In the genomic region with DNA sequence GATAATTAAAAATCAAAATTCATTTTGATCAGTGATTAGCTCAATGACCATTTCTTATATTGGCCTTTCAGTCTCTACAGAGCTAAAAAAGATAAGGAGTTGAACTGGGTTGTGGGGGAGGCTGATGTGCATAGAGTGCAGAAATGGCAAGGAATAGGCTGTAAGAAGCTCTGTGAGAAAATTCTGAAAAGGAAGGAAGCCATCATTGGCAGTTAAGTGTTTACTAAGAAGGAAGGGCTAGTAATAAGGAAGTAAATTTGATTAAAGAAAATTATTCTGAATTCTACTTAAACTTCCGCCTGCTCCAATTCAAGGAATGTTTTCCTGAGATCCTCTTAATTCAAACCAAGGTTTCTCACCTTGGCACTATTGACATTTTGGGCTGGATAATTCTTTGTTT, we compare ENCODE assay signal across 19 cellular contexts.
"Had no signal": no experiment of that assay in that cellular context is flagged by ENCODE, and none has a peak within 500 bp of the region (broad histone marks: within the 10 kb centered on the region; RNA-seq: fewer than 3 reads in every experiment).

No MANE protein-coding gene starts in this region.

- H3K4me1 ChIP-seq: psoas muscle, sigmoid colon, spleen, testis, tibial artery, upper lobe of left lung had no signal

- H3K9me3 Mint-ChIP-seq: mesothelial cell of epicardium, nephron progenitor cell had no signal

- H3K4me3 Mint-ChIP-seq: mesothelial cell of epicardium; naive thymus-derived CD4-positive, alpha-beta T cell; nephron progenitor cell; stimulated activated memory B cell treated with anti-CD40 and anti-IgM and Interleukin-4, amounts not matched to agents 10 μg/mL and 1 μg/mL and 100 μg/mL, for 72 hours had no signal

- H3K4me1 Mint-ChIP-seq: naive thymus-derived CD4-positive, alpha-beta T cell; stimulated activated memory B cell treated with anti-CD40 and anti-IgM and Interleukin-4, amounts not matched to agents 10 μg/mL and 1 μg/mL and 100 μg/mL, for 72 hours had no signal

- H3K4me3 ChIP-seq: ovary, psoas muscle, sigmoid colon, spleen, testis, tibial artery, upper lobe of left lung had no signal

- H3K9me3 ChIP-seq: ovary, psoas muscle, sigmoid colon, spleen, testis, tibial artery, upper lobe of left lung had no signal

- DNase-seq: cortex of kidney; mesenchymal stem cell; naive thymus-derived CD4-positive, alpha-beta T cell; nephron progenitor cell; occipital lobe; ovary; posterior cingulate gyrus; psoas muscle; right cardiac atrium; sigmoid colon; spleen; stimulated activated CD4-positive, alpha-beta T cell treated with anti-CD3 and anti-CD28 coated beads, Interleukin-4, amount 100 ng/mL, for 4 hours; stimulated activated naive CD8-positive, alpha-beta T cell treated with anti-CD3 and anti-CD28 coated beads, Interleukin-15, Interleukin-2, amounts not matched to agents 100 U/mL and 50 U/mL, for 24 hours; substantia nigra; testis; tibial artery; upper lobe of left lung had no signal

- H3K36me3 Mint-ChIP-seq: mesothelial cell of epicardium; naive thymus-derived CD4-positive, alpha-beta T cell; stimulated activated memory B cell treated with anti-CD40 and anti-IgM and Interleukin-4, amounts not matched to agents 10 μg/mL and 1 μg/mL and 100 μg/mL, for 72 hours had no signal

- H3K27ac ChIP-seq: ovary, psoas muscle, sigmoid colon, spleen, testis, tibial artery, upper lobe of left lung had no signal

- H3K27me3 ChIP-seq: ovary, sigmoid colon, testis, tibial artery, upper lobe of left lung had no signal

- H3K27ac Mint-ChIP-seq: mesothelial cell of epicardium; naive thymus-derived CD4-positive, alpha-beta T cell; nephron progenitor cell; stimulated activated memory B cell treated with anti-CD40 and anti-IgM and Interleukin-4, amounts not matched to agents 10 μg/mL and 1 μg/mL and 100 μg/mL, for 72 hours had no signal

- H3K36me3 ChIP-seq: ovary, sigmoid colon, spleen, tibial artery, upper lobe of left lung had no signal

- H3K27me3 Mint-ChIP-seq: stimulated activated memory B cell treated with anti-CD40 and anti-IgM and Interleukin-4, amounts not matched to agents 10 μg/mL and 1 μg/mL and 100 μg/mL, for 72 hours had no signal
